ENCODE assay signal across 8 cellular contexts in the genomic region with DNA sequence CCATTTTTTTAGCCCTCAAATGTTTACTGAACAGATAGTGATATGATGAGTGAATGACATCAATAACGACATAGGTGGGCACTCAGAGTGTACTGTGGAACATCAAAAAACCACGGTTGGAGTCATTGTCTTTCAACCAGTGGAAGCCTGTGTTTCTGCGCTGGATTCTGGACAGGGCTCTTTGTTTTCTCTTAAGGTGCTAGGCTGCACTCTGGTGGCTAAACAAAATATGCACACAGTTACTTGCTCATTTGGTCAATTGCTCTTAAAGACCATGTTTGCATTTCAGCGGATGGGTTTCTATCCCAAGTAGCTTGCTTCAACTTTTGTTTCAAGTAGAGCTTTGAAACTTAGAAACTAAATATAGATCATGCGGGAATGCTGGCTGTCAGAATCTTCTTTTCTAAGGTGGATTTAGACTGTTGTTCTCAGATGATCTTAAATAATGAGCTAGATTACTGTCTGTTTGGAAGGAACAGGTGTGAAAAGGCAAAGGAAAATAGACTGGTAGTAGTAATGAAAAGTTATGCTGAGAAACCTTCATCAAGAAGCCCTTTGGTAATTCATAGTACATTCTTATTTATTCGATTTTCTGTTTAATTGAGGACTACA. TPM values are rescaled to one million over a fixed set of nuclear protein-coding genes. Genes with fewer than 3 reads are reported as not detected.
DNase-seq lines count a peak whose midpoint lies in the region; ATAC-seq and TF ChIP-seq lines count a peak whose summit lies in the region.

No MANE protein-coding gene starts in this region.

- H3K9ac ChIP-seq in Loucy (ENCODE audit: low read depth, low read length, poor library complexity, severe bottlenecking): no peak overlapping the region

- no peaks in the 10 kb centered on the region for H3K27me3 ChIP-seq in Loucy (ENCODE audit: insufficient read depth, low read length, poor library complexity, severe bottlenecking)
- peaks cover 10% of the 10 kb centered on the region for H3K27me3 ChIP-seq in left ventricle myocardium inferior (ENCODE audit: low read depth)

- H3K9me3 ChIP-seq in HEK293 (ENCODE audit: control insufficient read depth, insufficient read depth, low read depth, low read length) (no peaks in the 10 kb centered on the region), Loucy (ENCODE audit: insufficient read depth, low read depth, low read length) (no peaks in the 10 kb centered on the region), left ventricle myocardium inferior (replicated peaks) (no peaks in the 10 kb centered on the region)

- H3K36me3 ChIP-seq in HEK293 (ENCODE audit: control insufficient read depth in 2 of 2, insufficient read depth in 1 of 2, low read length in 2 of 2): peaks cover 0 to 59% of the 10 kb centered on the region in 2 experiments; a peak in 1 of 3 replicates
- H3K36me3 ChIP-seq in Loucy (ENCODE audit: insufficient read depth, low read length): no peaks in the 10 kb centered on the region
- no peaks in the 10 kb centered on the region for H3K36me3 ChIP-seq in left ventricle myocardium inferior

- CTCF ChIA-PET in HEK293 (lab: Yijun Ruan, JAX): interaction anchor here (0.6 to 1.0 kb wide), 13 partner anchors 9 to 1057 kb away, joined by 3 to 6 read pairs (median 3); no protein-coding TSS in a partner anchor

- peak; percentile 59 for TF ChIP-seq CTCF in HEK293 (tag by site-specific recombination; IDR thresholded peaks at IDR 0.05)
- TF ChIP-seq CTCF in Loucy (conservative IDR thresholded peaks at IDR 0.05; ENCODE audit: low read length): peak; percentile 84
- peak; percentile 85 for TF ChIP-seq CTCF in left ventricle myocardium inferior (IDR thresholded peaks at IDR 0.05; ENCODE audit: borderline replicate concordance)

- H3K4me1 ChIP-seq in HEK293 (ENCODE audit: control insufficient read depth, insufficient read depth, low read length) (no peaks in the 10 kb centered on the region), Loucy (ENCODE audit: insufficient read depth, low read length, poor library complexity, severe bottlenecking) (no peaks in the 10 kb centered on the region), left ventricle myocardium inferior (no peaks in the 10 kb centered on the region)

- no peaks in the 10 kb centered on the region for H3K9me2 ChIP-seq in Loucy (replicated peaks; ENCODE audit: low read depth, low read length)

- peak; percentile 87 for ATAC-seq in sciatic nerve

- H3K27ac ChIP-seq in HEK293 (ENCODE audit: extremely low read depth, low read depth, low read length) (no peak overlapping the region), left ventricle myocardium inferior (replicated peaks) (no peak overlapping the region)

- no peak overlapping the region for H3K4me2 ChIP-seq in Loucy (ENCODE audit: low read depth, low read length, poor library complexity, severe bottlenecking)

- peak overlapping the region; percentile 65; the same call in 1 of the 2 replicates for H2AFZ ChIP-seq in Loucy (ENCODE audit: low read length)

- intact Hi-C loops in left ventricle myocardium inferior (cut with micrococcal nuclease) (loop anchor here (10.0 kb wide), 1 partner anchor 425 kb away; no protein-coding TSS in a partner anchor), sciatic nerve (cut with DNase I) (no loop called here)

- POLR2A ChIA-PET in HEK293 (lab: Yijun Ruan, JAX): interaction anchor here (0.7 kb wide), 1 partner anchor 969 kb away, joined by 5 read pairs; a partner anchor contains a TSS

- no peaks in the 10 kb centered on the region for H3K79me2 ChIP-seq in Loucy (ENCODE audit: insufficient read depth, low read length)

- DNase-seq in activated gamma-delta T cell treated with Interleukin-2 at 50 U/mL for 16 hours (peak; percentile 30), activated gamma-delta T cell (lab: John Stamatoyannopoulos, UW) (no peak), RPMI7951 (ENCODE audit: low read depth) (peak; percentile 73), amniotic stem cell (lab: John Stamatoyannopoulos, UW) (peak; percentile 66), left ventricle myocardium inferior (no peak), sciatic nerve (ENCODE audit: low spot score) (no peak)

- no peaks in the 10 kb centered on the region for H3F3A ChIP-seq in Loucy (ENCODE audit: low read depth)

- no peaks in the 10 kb centered on the region for H4K20me1 ChIP-seq in Loucy (ENCODE audit: insufficient read depth, low read length, poor library complexity, severe bottlenecking)

- H3K4me3 ChIP-seq in HEK293 (ENCODE audit: low read depth, low read length) (no peak overlapping the region), Loucy (ENCODE audit: low read length, poor library complexity, severe bottlenecking) (no peak overlapping the region), left ventricle myocardium inferior (no peak overlapping the region)

TF ChIP-seq in HEK293, 187 proteins besides CTCF, POLR2A, EP300 and RAD21:
- TF ChIP-seq ZNF654 (tag by site-specific recombination; IDR thresholded peaks at IDR 0.05; ENCODE audit: low read depth) (peak; percentile 55), ZNF140 (tag by site-specific recombination; IDR thresholded peaks at IDR 0.05) (no peak), OSR2 (tag by site-specific recombination; IDR thresholded peaks at IDR 0.05) (no peak), ZFP69B (tag by site-specific recombination; IDR thresholded peaks at IDR 0.05) (no peak)
- TF ChIP-seq, protein P1, sequence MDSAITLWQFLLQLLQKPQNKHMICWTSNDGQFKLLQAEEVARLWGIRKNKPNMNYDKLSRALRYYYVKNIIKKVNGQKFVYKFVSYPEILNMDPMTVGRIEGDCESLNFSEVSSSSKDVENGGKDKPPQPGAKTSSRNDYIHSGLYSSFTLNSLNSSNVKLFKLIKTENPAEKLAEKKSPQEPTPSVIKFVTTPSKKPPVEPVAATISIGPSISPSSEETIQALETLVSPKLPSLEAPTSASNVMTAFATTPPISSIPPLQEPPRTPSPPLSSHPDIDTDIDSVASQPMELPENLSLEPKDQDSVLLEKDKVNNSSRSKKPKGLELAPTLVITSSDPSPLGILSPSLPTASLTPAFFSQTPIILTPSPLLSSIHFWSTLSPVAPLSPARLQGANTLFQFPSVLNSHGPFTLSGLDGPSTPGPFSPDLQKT (IDR thresholded peaks at IDR 0.05; ENCODE audit: borderline replicate concordance, low read depth, low read length): no peak
- TF ChIP-seq, protein P2, sequence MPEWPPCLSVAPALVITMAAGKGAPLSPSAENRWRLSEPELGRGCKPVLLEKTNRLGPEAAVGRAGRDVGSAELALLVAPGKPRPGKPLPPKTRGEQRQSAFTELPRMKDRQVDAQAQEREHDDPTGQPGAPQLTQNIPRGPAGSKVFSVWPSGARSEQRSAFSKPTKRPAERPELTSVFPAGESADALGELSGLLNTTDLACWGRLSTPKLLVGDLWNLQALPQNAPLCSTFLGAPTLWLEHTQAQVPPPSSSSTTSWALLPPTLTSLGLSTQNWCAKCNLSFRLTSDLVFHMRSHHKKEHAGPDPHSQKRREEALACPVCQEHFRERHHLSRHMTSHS (tag by site-specific recombination; IDR thresholded peaks at IDR 0.05): no peak
TF ChIP-seq in HEK293: peak in this region for 1.

RNA-seq across cellular contexts. Expression of a gene that starts 48.5 kb away (rescaled TPM):
- total RNA-seq in RPMI7951 (2014; rRNA removed; shearing (Covaris generic)): 21.6 and 25.9 TPM in 2 replicates
- not detected for total RNA-seq in left ventricle myocardium inferior
- not detected for total RNA-seq in sciatic nerve

Comparison
In these comparisons a context has a peak if more than half of its experiments do, and no peak if none do; other contexts are left out.
1. DNase-seq: peak in activated gamma-delta T cell treated with Interleukin-2 at 50 U/mL for 16 hours (single experiment), RPMI7951 (single experiment) and amniotic stem cell (single experiment); none in activated gamma-delta T cell (single experiment), left ventricle myocardium inferior (single experiment) and sciatic nerve (single experiment).
2. RNA of a gene that starts 48.5 kb away (total RNA-seq): 21.6 to 25.9 TPM in RPMI7951; not detected in sciatic nerve (single experiment) and not detected in left ventricle myocardium inferior (single experiment); every median in the first group is over 10 times any median in the second.
3. Peak in every context shown above with its lines, with median percentiles within 50 percentile points of each other: CTCF ChIP-seq.